ENCODE assay signal across 8 cellular contexts in the genomic region with DNA sequence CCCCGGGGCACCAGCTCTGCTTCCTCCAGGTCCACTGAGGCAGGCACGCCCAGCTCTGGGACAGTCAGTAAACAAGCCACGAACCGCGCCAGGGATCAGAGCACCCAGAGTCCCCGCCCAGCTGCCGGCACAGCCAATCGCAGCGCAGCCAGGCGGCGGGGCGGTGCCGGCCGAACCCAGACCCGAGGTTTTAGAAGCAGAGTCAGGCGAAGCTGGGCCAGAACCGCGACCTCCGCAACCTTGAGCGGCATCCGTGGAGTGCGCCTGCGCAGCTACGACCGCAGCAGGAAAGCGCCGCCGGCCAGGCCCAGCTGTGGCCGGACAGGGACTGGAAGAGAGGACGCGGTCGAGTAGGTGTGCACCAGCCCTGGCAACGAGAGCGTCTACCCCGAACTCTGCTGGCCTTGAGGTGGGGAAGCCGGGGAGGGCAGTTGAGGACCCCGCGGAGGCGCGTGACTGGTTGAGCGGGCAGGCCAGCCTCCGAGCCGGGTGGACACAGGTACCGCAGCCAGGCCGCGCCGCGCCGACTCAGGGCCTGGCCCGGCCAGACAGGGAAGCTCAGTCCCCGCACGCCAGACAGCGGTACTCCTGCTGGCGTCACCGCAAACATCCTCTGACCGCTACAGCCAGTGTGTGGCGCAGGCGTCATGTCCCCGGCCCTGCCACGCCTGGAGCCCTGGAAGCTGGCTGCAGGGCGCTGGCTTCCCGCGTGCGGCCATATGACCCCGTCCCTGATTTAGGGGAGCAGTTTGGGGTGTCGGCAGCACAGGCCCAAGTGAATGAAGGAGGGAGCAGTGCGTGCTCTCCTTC. TPM values are rescaled to one million over a fixed set of nuclear protein-coding genes. Genes with fewer than 3 reads are reported as not detected.
A peak's percentile ranks its signal among the peaks of the same experiment; 100 is the strongest.
DNase-seq lines count a peak whose midpoint lies in the region; ATAC-seq and TF ChIP-seq lines count a peak whose summit lies in the region.

A gene (plus strand): TSS at position 220 of the 810 bp plus-strand sequence. CDS start 1,485 bp downstream, outside the sequence.

- H3K9me3 ChIP-seq in gastrocnemius medialis, result no peaks in the 10 kb centered on the region

- TF ChIP-seq CTCF in WTC11 (IDR thresholded peaks at IDR 0.05), result no peak
- TF ChIP-seq CTCF in gastrocnemius medialis (IDR thresholded peaks at IDR 0.05 in 4 of 5, conservative IDR thresholded peaks at IDR 0.05 in 1 of 5), result peak in 4 of 5 experiments; percentile 14 to 34 (median 22)

- DNase-seq in NCI-H1105 treated with DMSO at 0.1 percent for 48 hours (lab: John Stamatoyannopoulos, UW) (peak; percentile 46), WTC11 (ENCODE audit: low spot score) (peak; percentile 91), cerebellar nuclear complex (lab: John Stamatoyannopoulos, UW) (peak; percentile 58 to 81), iPS-NIHi11 (ENCODE audit: low spot score) (peak; percentile 92), gastrocnemius medialis (peak; percentile 91 to 94)

- peak within 1 kb of the TSS; percentile 23; the same call in 1 of the 2 replicates for H3K4me3 ChIP-seq in GM08714 (ENCODE audit: low read length)
- peak within 1 kb of the TSS; percentile 71 to 94 (median 78) for H3K4me3 ChIP-seq in gastrocnemius medialis

- no peaks in the 10 kb centered on the region for H3K9me3 Mint-ChIP-seq in WTC11

- H3K4me3 Mint-ChIP-seq in WTC11, result peak within 1 kb of the TSS; percentile 89

- peaks cover 13 to 16% of the 10 kb centered on the region in 2 donors for H3K4me1 ChIP-seq in gastrocnemius medialis

- peaks cover 21% of the 10 kb centered on the region for H3K27me3 Mint-ChIP-seq in WTC11 (ENCODE audit: low read depth)

- in situ Hi-C loops in gastrocnemius medialis (cut with MboI; ENCODE audit: low sequenced_read_pairs in 4 of 4), result no loop called here

- peak; percentile 93 for ATAC-seq in WTC11
- peak; percentile 91 for ATAC-seq in gastrocnemius medialis
- no peak for ATAC-seq in HG03135 (IDR thresholded peaks at IDR 0.05; ENCODE audit: unreplicated experiment)
- no peak for ATAC-seq in GM18511 (IDR thresholded peaks at IDR 0.05; ENCODE audit: unreplicated experiment)

- CTCF ChIA-PET in WTC11 (lab: Charles Lee), result interaction anchor here (0.6 to 2.3 kb wide), 22 partner anchors 9 to 350 kb away, joined by 3 to 17 read pairs (median 4); no protein-coding TSS in a partner anchor

- intact Hi-C loops in gastrocnemius medialis (cut with DNase I; ENCODE audit: low total_unique reads), result loop anchor here (2.0 to 10.0 kb wide), 4 partner anchors 44 to 1781 kb away; a partner anchor contains a TSS

- peak; percentile 78 to 90 for TF ChIP-seq POLR2A in gastrocnemius medialis (IDR thresholded peaks at IDR 0.05)

- peak within 1 kb of the TSS; percentile 95 for H3K27ac Mint-ChIP-seq in WTC11

- peaks cover 11% of the 10 kb centered on the region for H3K4me1 Mint-ChIP-seq in WTC11

- peak within 1 kb of the TSS; percentile 89 to 96 (median 95) for H3K27ac ChIP-seq in gastrocnemius medialis

- peaks cover 6% of the 10 kb centered on the region; the same call in 1 of the 2 replicates for H3K36me3 Mint-ChIP-seq in WTC11

- peaks cover 0 to 39% of the 10 kb centered on the region in 2 donors for H3K36me3 ChIP-seq in gastrocnemius medialis

- POLR2A ChIA-PET in WTC11 (lab: Charles Lee), result interaction anchor here (0.6 to 1.1 kb wide), 6 partner anchors 9 to 324 kb away, joined by 3 read pairs; no protein-coding TSS in a partner anchor

- no peaks in the 10 kb centered on the region for H3K27me3 ChIP-seq in gastrocnemius medialis

TF ChIP-seq in WTC11, 78 proteins besides CTCF, POLR2A, EP300 and RAD21 (continues in another document):
- TF ChIP-seq FOXP1 (CRISPR knock-in tag; IDR thresholded peaks at IDR 0.05; ENCODE audit: borderline replicate concordance) (peak; percentile 94), CREM (CRISPR knock-in tag; IDR thresholded peaks at IDR 0.05) (0 out of 2 replicates have a peak, but pooled peaks have one; percentile 3), ZNF232 (CRISPR knock-in tag; IDR thresholded peaks at IDR 0.05) (peak; percentile 43; the same call in 1 of the 2 replicates), ZNF121 (CRISPR knock-in tag; IDR thresholded peaks at IDR 0.05) (peak; percentile 43), ZBTB21 (CRISPR knock-in tag; IDR thresholded peaks at IDR 0.05; ENCODE audit: borderline replicate concordance) (0 out of 2 replicates have a peak, but pooled peaks have one; percentile 52), GABPB1 (CRISPR knock-in tag; IDR thresholded peaks at IDR 0.05) (peak; percentile 14; the same call in 1 of the 2 replicates), EMX1 (CRISPR knock-in tag; IDR thresholded peaks at IDR 0.05) (no peak)
- TF ChIP-seq, protein P1, sequence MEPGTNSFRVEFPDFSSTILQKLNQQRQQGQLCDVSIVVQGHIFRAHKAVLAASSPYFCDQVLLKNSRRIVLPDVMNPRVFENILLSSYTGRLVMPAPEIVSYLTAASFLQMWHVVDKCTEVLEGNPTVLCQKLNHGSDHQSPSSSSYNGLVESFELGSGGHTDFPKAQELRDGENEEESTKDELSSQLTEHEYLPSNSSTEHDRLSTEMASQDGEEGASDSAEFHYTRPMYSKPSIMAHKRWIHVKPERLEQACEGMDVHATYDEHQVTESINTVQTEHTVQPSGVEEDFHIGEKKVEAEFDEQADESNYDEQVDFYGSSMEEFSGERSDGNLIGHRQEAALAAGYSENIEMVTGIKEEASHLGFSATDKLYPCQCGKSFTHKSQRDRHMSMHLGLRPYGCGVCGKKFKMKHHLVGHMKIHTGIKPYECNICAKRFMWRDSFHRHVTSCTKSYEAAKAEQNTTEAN (CRISPR knock-in tag; IDR thresholded peaks at IDR 0.05), result 0 out of 2 replicates have a peak, but pooled peaks have one; percentile 66
- TF ChIP-seq, protein P2, sequence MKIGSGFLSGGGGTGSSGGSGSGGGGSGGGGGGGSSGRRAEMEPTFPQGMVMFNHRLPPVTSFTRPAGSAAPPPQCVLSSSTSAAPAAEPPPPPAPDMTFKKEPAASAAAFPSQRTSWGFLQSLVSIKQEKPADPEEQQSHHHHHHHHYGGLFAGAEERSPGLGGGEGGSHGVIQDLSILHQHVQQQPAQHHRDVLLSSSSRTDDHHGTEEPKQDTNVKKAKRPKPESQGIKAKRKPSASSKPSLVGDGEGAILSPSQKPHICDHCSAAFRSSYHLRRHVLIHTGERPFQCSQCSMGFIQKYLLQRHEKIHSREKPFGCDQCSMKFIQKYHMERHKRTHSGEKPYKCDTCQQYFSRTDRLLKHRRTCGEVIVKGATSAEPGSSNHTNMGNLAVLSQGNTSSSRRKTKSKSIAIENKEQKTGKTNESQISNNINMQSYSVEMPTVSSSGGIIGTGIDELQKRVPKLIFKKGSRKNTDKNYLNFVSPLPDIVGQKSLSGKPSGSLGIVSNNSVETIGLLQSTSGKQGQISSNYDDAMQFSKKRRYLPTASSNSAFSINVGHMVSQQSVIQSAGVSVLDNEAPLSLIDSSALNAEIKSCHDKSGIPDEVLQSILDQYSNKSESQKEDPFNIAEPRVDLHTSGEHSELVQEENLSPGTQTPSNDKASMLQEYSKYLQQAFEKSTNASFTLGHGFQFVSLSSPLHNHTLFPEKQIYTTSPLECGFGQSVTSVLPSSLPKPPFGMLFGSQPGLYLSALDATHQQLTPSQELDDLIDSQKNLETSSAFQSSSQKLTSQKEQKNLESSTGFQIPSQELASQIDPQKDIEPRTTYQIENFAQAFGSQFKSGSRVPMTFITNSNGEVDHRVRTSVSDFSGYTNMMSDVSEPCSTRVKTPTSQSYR (CRISPR knock-in tag; IDR thresholded peaks at IDR 0.05), result 0 out of 2 replicates have a peak, but pooled peaks have one; percentile 12
- TF ChIP-seq, protein P3, sequence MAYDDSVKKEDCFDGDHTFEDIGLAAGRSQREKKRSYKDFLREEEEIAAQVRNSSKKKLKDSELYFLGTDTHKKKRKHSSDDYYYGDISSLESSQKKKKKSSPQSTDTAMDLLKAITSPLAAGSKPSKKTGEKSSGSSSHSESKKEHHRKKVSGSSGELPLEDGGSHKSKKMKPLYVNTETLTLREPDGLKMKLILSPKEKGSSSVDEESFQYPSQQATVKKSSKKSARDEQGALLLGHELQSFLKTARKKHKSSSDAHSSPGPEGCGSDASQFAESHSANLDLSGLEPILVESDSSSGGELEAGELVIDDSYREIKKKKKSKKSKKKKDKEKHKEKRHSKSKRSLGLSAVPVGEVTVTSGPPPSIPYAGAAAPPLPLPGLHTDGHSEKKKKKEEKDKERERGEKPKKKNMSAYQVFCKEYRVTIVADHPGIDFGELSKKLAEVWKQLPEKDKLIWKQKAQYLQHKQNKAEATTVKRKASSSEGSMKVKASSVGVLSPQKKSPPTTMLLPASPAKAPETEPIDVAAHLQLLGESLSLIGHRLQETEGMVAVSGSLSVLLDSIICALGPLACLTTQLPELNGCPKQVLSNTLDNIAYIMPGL (CRISPR knock-in tag; IDR thresholded peaks at IDR 0.05), result peak; percentile 87
- TF ChIP-seq, protein P4, sequence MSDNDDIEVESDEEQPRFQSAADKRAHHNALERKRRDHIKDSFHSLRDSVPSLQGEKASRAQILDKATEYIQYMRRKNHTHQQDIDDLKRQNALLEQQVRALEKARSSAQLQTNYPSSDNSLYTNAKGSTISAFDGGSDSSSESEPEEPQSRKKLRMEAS (CRISPR knock-in tag; IDR thresholded peaks at IDR 0.05), result peak; percentile 92

RNA-seq across cellular contexts. Expression of the gene that starts here (rescaled TPM):
- total RNA-seq in WTC11 (2021) (33.0 to 39.7 TPM (median 33.4 TPM) in 3 replicates), gastrocnemius medialis (100 to 1,000 TPM in 1 of 4 donors, 10 to 100 TPM in 3; 37.3 to 110 (median 56.8) TPM)

Comparison
In these comparisons a context has a peak if more than half of its experiments do, and no peak if none do; other contexts are left out.
1. ATAC-seq: peak in WTC11 (single experiment) and gastrocnemius medialis (2 of 2); none in HG03135 (single experiment) and GM18511 (single experiment).
2. Peak in every context shown above with its lines, with median percentiles within 50 percentile points of each other: DNase-seq.